In genomic region chr1:35079003-35079930, GRCh38 we compare ENCODE assay signal across 8 cellular contexts. TPM values are rescaled to one million over a fixed set of nuclear protein-coding genes. Genes with fewer than 3 reads are reported as not detected.
A peak's percentile ranks its signal among the peaks of the same experiment; 100 is the strongest.
DNase-seq lines count a peak whose midpoint lies in the region; ATAC-seq, FAIRE-seq and TF ChIP-seq lines count a peak whose summit lies in the region.

TSS of gene ZMYM1 (plus strand) at chr1:35079385. CDS start at chr1:35093988, 14,603 bp downstream.

- peak; percentile 94 for ATAC-seq in HG02759 (IDR thresholded peaks at IDR 0.05; ENCODE audit: unreplicated experiment)
- ATAC-seq in right cardiac atrium: peak; percentile 98 to 99

- intact Hi-C loops in right cardiac atrium (cut with DNase I): no loop called here

- no peaks in the 10 kb centered on the region for H3K9me3 ChIP-seq in right cardiac atrium (ENCODE audit: control insufficient read depth, low read length)

- TF ChIP-seq CTCF in GM12875 (IDR thresholded peaks at IDR 0.05; ENCODE audit: borderline replicate concordance, insufficient read depth, low read depth, low read length): no peak

- FAIRE-seq in urothelium cell line (lab: Jason Lieb, UNC): no peak

- 1% methylated on average over 52 of the region's 52 CpGs for WGBS in right cardiac atrium

- H3K27me3 ChIP-seq in right cardiac atrium (ENCODE audit: control insufficient read depth, insufficient read depth): no peaks in the 10 kb centered on the region

- H3K4me3 ChIP-seq in GM12875 (ENCODE audit: low read depth, low read length) (peak within 1 kb of the TSS; percentile 60), right cardiac atrium (ENCODE audit: low read length) (peak within 1 kb of the TSS; percentile 70)

- peak within 1 kb of the TSS; percentile 45 for H3K27ac ChIP-seq in angular gyrus (ENCODE audit: low read depth, low read length)
- H3K27ac ChIP-seq in right cardiac atrium (ENCODE audit: low read length): peak within 1 kb of the TSS; percentile 69

- H3K4me1 ChIP-seq in right cardiac atrium (ENCODE audit: control insufficient read depth, insufficient read depth, low read length): peaks cover 5% of the 10 kb centered on the region

- DNase-seq in NCI-H1417 treated with DMSO at 0.1 percent for 48 hours (lab: John Stamatoyannopoulos, UW): peak; percentile 54
- DNase-seq in T-helper 1 cell: peak; percentile 48 to 91 (median 67)
- peak; percentile 89 to 94 (median 94) for DNase-seq in right cardiac atrium
- peak; percentile 45 for DNase-seq in pulmonary artery endothelial cell (ENCODE audit: low read depth, low spot score)
- DNase-seq in urothelium cell line (ENCODE audit: low spot score): peak; percentile 91

RNA-seq across cellular contexts. Expression of gene ZMYM1, which starts in this region (rescaled TPM):
- 1 to 10 TPM; 5.5 to 9.9 (median 8.9) TPM for total RNA-seq in right cardiac atrium
- 2.6 TPM for polyA plus RNA-seq in right cardiac atrium
- total RNA-seq in pulmonary artery endothelial cell: 21.3 and 34.7 TPM in 2 replicates

Comparison
In these comparisons a context has a peak if more than half of its experiments do, and no peak if none do; other contexts are left out.
1. Peak in every context shown above with its lines: DNase-seq, ATAC-seq, H3K4me3 ChIP-seq and H3K27ac ChIP-seq.